24 cellular contexts compared by ENCODE assay signal in genomic region chr11:91296628-91297027, GRCh38.
DNase-seq lines count a peak whose midpoint lies in the region; TF ChIP-seq lines count a peak whose summit lies in the region.
"Had no signal": no experiment of that assay in that cellular context is flagged by ENCODE, and none has a peak within 500 bp of the region (broad histone marks: within the 10 kb centered on the region; RNA-seq: fewer than 3 reads in every experiment).

No MANE protein-coding gene starts in this region.

- H3K4me3 Mint-ChIP-seq in CD8-positive, alpha-beta memory T cell, result no peak overlapping the region
- H3K4me3 Mint-ChIP-seq: activated CD8-positive, alpha-beta T cell treated with anti-CD3 and anti-CD28 coated beads for 36 hours; activated naive CD4-positive, alpha-beta T cell treated with anti-CD3 and anti-CD28 coated beads, Interleukin-2, amount 10 ng/mL, durations not matched to agents 7 days and 5 days; activated T-helper 17 cell treated with anti-CD3 and anti-CD28 coated beads, Interleukin-2, amount 50 U/mL, for 72 hours; naive thymus-derived CD8-positive, alpha-beta T cell had no signal

- no peak overlapping the region for H2AFZ ChIP-seq in mammary epithelial cell (ENCODE audit: low read depth, low read length)

- peaks cover 4 to 42% (median 8%) of the 10 kb centered on the region in 5 donors for H3K9me3 Mint-ChIP-seq in CD8-positive, alpha-beta memory T cell

- H3K79me2 ChIP-seq in mammary epithelial cell (ENCODE audit: insufficient read depth, low read length), result no peaks in the 10 kb centered on the region

- H3K27me3 ChIP-seq in mammary epithelial cell (ENCODE audit: insufficient read depth, low read length), result no peaks in the 10 kb centered on the region
- H3K27me3 ChIP-seq in CD8-positive, alpha-beta memory T cell (ENCODE audit: insufficient read depth, low read length, poor library complexity, severe bottlenecking), result no peaks in the 10 kb centered on the region
- no peaks in the 10 kb centered on the region for H3K27me3 ChIP-seq in adrenal gland
- H3K27me3 ChIP-seq: BLaER1, MG63, thyroid gland, vagina had no signal

- peaks cover 0 to 1% of the 10 kb centered on the region in 2 donors for H3K27me3 Mint-ChIP-seq in CD8-positive, alpha-beta memory T cell
- H3K27me3 Mint-ChIP-seq: activated CD8-positive, alpha-beta T cell treated with anti-CD3 and anti-CD28 coated beads for 36 hours; activated naive CD4-positive, alpha-beta T cell treated with anti-CD3 and anti-CD28 coated beads, Interleukin-2, amount 10 ng/mL, durations not matched to agents 7 days and 5 days; activated T-helper 17 cell treated with anti-CD3 and anti-CD28 coated beads, Interleukin-2, amount 50 U/mL, for 72 hours; naive thymus-derived CD8-positive, alpha-beta T cell had no signal

- no peaks in the 10 kb centered on the region for H4K20me1 ChIP-seq in mammary epithelial cell (ENCODE audit: insufficient read depth, low read length)
- H4K20me1 ChIP-seq: BLaER1 had no signal

- dilution Hi-C loops in mammary epithelial cell (cut with HindIII; ENCODE audit: low sequenced_read_pairs), result no loop called here

- H3K27ac Mint-ChIP-seq in CD8-positive, alpha-beta memory T cell, result no peak overlapping the region
- H3K27ac Mint-ChIP-seq: activated CD8-positive, alpha-beta T cell treated with anti-CD3 and anti-CD28 coated beads for 36 hours; activated naive CD4-positive, alpha-beta T cell treated with anti-CD3 and anti-CD28 coated beads, Interleukin-2, amount 10 ng/mL, durations not matched to agents 7 days and 5 days; activated T-helper 17 cell treated with anti-CD3 and anti-CD28 coated beads, Interleukin-2, amount 50 U/mL, for 72 hours; naive thymus-derived CD8-positive, alpha-beta T cell had no signal

- BruUV-seq in mammary epithelial cell (replicated peaks; lab: Mats Ljungman, UMichigan), result no TSS peak

- H3K27ac ChIP-seq in mammary epithelial cell (ENCODE audit: insufficient read depth, low read depth, low read length) (no peak overlapping the region), adrenal gland (no peak overlapping the region)
- no peak overlapping the region for H3K27ac ChIP-seq in CD8-positive, alpha-beta memory T cell (ENCODE audit: low read depth, low read length)
- H3K27ac ChIP-seq: BLaER1, psoas muscle, thyroid gland, vagina had no signal

- intact Hi-C loops in mammary epithelial cell (cut with micrococcal nuclease), result no loop called here
- intact Hi-C loops in adrenal gland (cut with DNase I), result no loop called here

- in situ Hi-C loops in mammary epithelial cell (cut with MboI; ENCODE audit: low sequenced_read_pairs in 2 of 2), result no loop called here

- CTCF ChIA-PET in mammary epithelial cell (lab: Charles Lee; ENCODE audit: low non-redundant PET), result no interaction called here
- CTCF ChIA-PET in CD8-positive, alpha-beta memory T cell (lab: Charles Lee), result no interaction called here

- no peaks in the 10 kb centered on the region for H3K36me3 Mint-ChIP-seq in CD8-positive, alpha-beta memory T cell
- H3K36me3 Mint-ChIP-seq: activated naive CD4-positive, alpha-beta T cell treated with anti-CD3 and anti-CD28 coated beads, Interleukin-2, amount 10 ng/mL, durations not matched to agents 7 days and 5 days; naive thymus-derived CD8-positive, alpha-beta T cell had no signal

- H3K4me3 ChIP-seq in mammary epithelial cell (replicated peaks in 1 of 3; ENCODE audit: insufficient read depth in 1 of 3, low read depth in 2 of 3, low read length in 3 of 3) (no peak overlapping the region), skeletal muscle cell (ENCODE audit: low read depth, low read length) (no peak overlapping the region), adrenal gland (no peak overlapping the region)
- H3K4me3 ChIP-seq in CD8-positive, alpha-beta memory T cell (ENCODE audit: low read length), result no peak overlapping the region
- H3K4me3 ChIP-seq: BLaER1, K562, MG63, psoas muscle, thyroid gland, vagina had no signal

- POLR2A ChIA-PET in CD8-positive, alpha-beta memory T cell (lab: Charles Lee), result no interaction called here

- no peak for TF ChIP-seq POLR2A in adrenal gland (IDR thresholded peaks at IDR 0.05)

- no peak overlapping the region for H3K9ac ChIP-seq in mammary epithelial cell (ENCODE audit: insufficient read depth, low read length)
- H3K9ac ChIP-seq: BLaER1 had no signal

- WGBS in mammary epithelial cell (ENCODE audit: low coverage, missing lambda C conversion rate), result 0% methylated on average over 1 of the region's 1 CpG
- 58 to 67% (median 60%) methylated on average over 1 of the region's 1 CpG for WGBS in adrenal gland, 4 donors

- TF ChIP-seq CTCF in mammary epithelial cell (conservative IDR thresholded peaks at IDR 0.05 in 1 of 2, IDR thresholded peaks at IDR 0.05 in 1 of 2; ENCODE audit: extremely low read depth in 1 of 2, insufficient read depth in 1 of 2, low read depth in 1 of 2, low read length in 2 of 2) (no peak), adrenal gland (IDR thresholded peaks at IDR 0.05) (no peak)

- no peaks in the 10 kb centered on the region for H3K4me1 Mint-ChIP-seq in CD8-positive, alpha-beta memory T cell
- H3K4me1 Mint-ChIP-seq: activated naive CD4-positive, alpha-beta T cell treated with anti-CD3 and anti-CD28 coated beads, Interleukin-2, amount 10 ng/mL, durations not matched to agents 7 days and 5 days; activated T-helper 17 cell treated with anti-CD3 and anti-CD28 coated beads, Interleukin-2, amount 50 U/mL, for 72 hours; naive thymus-derived CD8-positive, alpha-beta T cell had no signal

- peak; percentile 56 for DNase-seq in HS-5 (ENCODE audit: low read depth)
- peak; percentile 39 for DNase-seq in NCI-H226
- DNase-seq in mammary epithelial cell, result peak; percentile 16
- peak; percentile 35 for DNase-seq in skeletal muscle cell (ENCODE audit: low read depth)
- DNase-seq in DMS114 treated with DMSO at 0.1 percent for 48 hours (lab: John Stamatoyannopoulos, UW; ENCODE audit: unreplicated experiment), result no peak
- no peak for DNase-seq in CD8-positive, alpha-beta memory T cell
- no peak for DNase-seq in adrenal gland
- DNase-seq: activated CD8-positive, alpha-beta T cell treated with anti-CD3 and anti-CD28 coated beads for 36 hours; activated naive CD4-positive, alpha-beta T cell treated with anti-CD3 and anti-CD28 coated beads, Interleukin-2, amount 10 ng/mL, durations not matched to agents 7 days and 5 days; amygdala; cortex of kidney; effector memory CD4-positive, alpha-beta T cell; kidney glomerular epithelial cell; MG63; naive thymus-derived CD8-positive, alpha-beta T cell; NCI-H146; NCI-H748 treated with DMSO at 0.1 percent for 48 hours; psoas muscle; stimulated activated CD4-positive, alpha-beta T cell treated with anti-CD3 and anti-CD28 coated beads, Interleukin-4, amount 100 ng/mL, for 24 hours; thyroid gland had no signal

- no peaks in the 10 kb centered on the region for H3K36me3 ChIP-seq in mammary epithelial cell (ENCODE audit: insufficient read depth, low read length)
- no peaks in the 10 kb centered on the region for H3K36me3 ChIP-seq in CD8-positive, alpha-beta memory T cell (ENCODE audit: insufficient read depth, low read length)
- H3K36me3 ChIP-seq in adrenal gland (replicated peaks in 1 of 2), result no peaks in the 10 kb centered on the region
- H3K36me3 ChIP-seq: BLaER1, MG63, thyroid gland, vagina had no signal

- H3K9me3 ChIP-seq in mammary epithelial cell (replicated peaks; ENCODE audit: insufficient read depth, low read length) (no peaks in the 10 kb centered on the region), adrenal gland (replicated peaks in 1 of 3) (no peaks in the 10 kb centered on the region)
- no peaks in the 10 kb centered on the region for H3K9me3 ChIP-seq in CD8-positive, alpha-beta memory T cell (ENCODE audit: low read length)
- H3K9me3 ChIP-seq: BLaER1, MG63, psoas muscle, thyroid gland, vagina had no signal

- no peak overlapping the region for H3K4me2 ChIP-seq in mammary epithelial cell (ENCODE audit: insufficient read depth, low read depth, low read length)
- H3K4me2 ChIP-seq: BLaER1 had no signal

- no peaks in the 10 kb centered on the region for H3K4me1 ChIP-seq in mammary epithelial cell (ENCODE audit: insufficient read depth, low read length)
- no peaks in the 10 kb centered on the region for H3K4me1 ChIP-seq in CD8-positive, alpha-beta memory T cell (ENCODE audit: insufficient read depth, low read length)
- H3K4me1 ChIP-seq in adrenal gland (replicated peaks in 1 of 2), result no peaks in the 10 kb centered on the region
- H3K4me1 ChIP-seq: psoas muscle, thyroid gland, vagina had no signal

Comparison
In these comparisons a context has a peak if more than half of its experiments do, and no peak if none do; other contexts are left out.
1. DNase-seq: peak in HS-5 (single experiment), NCI-H226 (single experiment), mammary epithelial cell (single experiment) and skeletal muscle cell (single experiment); none in DMS114 treated with DMSO at 0.1 percent for 48 hours (single experiment), CD8-positive, alpha-beta memory T cell (0 of 5) and adrenal gland (0 of 7).